ENCODE assay signal across 1 cellular context in the genomic region with DNA sequence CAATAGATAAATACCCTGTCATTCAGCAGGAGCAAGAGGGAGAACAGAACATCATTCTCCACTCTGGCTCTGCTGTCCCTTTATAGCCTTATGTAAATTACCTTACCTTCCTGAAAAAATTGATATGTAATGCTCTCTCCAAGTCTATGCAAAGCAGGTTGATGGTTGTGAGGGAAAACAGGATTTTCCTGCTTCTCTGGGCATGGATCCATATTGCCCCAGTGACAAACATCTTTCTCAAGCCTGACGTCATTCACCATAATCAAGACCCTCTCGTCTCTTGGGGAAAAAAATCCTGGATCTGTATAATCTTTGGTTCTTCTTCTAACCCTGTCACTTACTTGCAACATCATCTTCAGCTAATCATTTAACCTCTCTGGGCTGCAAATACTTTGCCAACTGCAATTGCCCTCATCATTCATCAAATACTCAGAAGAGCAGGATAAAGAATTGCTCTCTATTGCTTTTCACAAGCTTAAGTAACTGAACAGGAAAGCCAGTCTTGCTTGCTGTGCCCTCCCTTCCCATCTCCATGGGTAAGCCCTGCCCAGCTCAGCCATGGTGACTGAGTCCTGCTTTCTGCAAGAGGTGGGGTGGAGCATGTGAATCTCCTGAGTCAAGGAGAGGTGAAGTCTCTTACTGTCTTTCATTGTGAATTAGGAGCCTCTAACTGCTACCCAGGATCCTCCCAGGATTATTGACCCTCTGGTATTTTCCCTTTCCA.
TF ChIP-seq lines count a peak whose summit lies in the region.

No MANE protein-coding gene starts in this region.

TF ChIP-seq in GM23338, 12 proteins besides CTCF, POLR2A, EP300 and RAD21:
- TF ChIP-seq NANOG (IDR thresholded peaks at IDR 0.05; ENCODE audit: borderline replicate concordance), result no peak
- no peak for TF ChIP-seq ZNF114 (CRISPR knock-in tag; IDR thresholded peaks at IDR 0.05)
- TF ChIP-seq EZH2phosphoT487 (IDR thresholded peaks at IDR 0.05; ENCODE audit: unreplicated experiment), result no peak
- TF ChIP-seq STAT1 (IDR thresholded peaks at IDR 0.05; ENCODE audit: unreplicated experiment), result no peak
- TF ChIP-seq, protein P1, sequence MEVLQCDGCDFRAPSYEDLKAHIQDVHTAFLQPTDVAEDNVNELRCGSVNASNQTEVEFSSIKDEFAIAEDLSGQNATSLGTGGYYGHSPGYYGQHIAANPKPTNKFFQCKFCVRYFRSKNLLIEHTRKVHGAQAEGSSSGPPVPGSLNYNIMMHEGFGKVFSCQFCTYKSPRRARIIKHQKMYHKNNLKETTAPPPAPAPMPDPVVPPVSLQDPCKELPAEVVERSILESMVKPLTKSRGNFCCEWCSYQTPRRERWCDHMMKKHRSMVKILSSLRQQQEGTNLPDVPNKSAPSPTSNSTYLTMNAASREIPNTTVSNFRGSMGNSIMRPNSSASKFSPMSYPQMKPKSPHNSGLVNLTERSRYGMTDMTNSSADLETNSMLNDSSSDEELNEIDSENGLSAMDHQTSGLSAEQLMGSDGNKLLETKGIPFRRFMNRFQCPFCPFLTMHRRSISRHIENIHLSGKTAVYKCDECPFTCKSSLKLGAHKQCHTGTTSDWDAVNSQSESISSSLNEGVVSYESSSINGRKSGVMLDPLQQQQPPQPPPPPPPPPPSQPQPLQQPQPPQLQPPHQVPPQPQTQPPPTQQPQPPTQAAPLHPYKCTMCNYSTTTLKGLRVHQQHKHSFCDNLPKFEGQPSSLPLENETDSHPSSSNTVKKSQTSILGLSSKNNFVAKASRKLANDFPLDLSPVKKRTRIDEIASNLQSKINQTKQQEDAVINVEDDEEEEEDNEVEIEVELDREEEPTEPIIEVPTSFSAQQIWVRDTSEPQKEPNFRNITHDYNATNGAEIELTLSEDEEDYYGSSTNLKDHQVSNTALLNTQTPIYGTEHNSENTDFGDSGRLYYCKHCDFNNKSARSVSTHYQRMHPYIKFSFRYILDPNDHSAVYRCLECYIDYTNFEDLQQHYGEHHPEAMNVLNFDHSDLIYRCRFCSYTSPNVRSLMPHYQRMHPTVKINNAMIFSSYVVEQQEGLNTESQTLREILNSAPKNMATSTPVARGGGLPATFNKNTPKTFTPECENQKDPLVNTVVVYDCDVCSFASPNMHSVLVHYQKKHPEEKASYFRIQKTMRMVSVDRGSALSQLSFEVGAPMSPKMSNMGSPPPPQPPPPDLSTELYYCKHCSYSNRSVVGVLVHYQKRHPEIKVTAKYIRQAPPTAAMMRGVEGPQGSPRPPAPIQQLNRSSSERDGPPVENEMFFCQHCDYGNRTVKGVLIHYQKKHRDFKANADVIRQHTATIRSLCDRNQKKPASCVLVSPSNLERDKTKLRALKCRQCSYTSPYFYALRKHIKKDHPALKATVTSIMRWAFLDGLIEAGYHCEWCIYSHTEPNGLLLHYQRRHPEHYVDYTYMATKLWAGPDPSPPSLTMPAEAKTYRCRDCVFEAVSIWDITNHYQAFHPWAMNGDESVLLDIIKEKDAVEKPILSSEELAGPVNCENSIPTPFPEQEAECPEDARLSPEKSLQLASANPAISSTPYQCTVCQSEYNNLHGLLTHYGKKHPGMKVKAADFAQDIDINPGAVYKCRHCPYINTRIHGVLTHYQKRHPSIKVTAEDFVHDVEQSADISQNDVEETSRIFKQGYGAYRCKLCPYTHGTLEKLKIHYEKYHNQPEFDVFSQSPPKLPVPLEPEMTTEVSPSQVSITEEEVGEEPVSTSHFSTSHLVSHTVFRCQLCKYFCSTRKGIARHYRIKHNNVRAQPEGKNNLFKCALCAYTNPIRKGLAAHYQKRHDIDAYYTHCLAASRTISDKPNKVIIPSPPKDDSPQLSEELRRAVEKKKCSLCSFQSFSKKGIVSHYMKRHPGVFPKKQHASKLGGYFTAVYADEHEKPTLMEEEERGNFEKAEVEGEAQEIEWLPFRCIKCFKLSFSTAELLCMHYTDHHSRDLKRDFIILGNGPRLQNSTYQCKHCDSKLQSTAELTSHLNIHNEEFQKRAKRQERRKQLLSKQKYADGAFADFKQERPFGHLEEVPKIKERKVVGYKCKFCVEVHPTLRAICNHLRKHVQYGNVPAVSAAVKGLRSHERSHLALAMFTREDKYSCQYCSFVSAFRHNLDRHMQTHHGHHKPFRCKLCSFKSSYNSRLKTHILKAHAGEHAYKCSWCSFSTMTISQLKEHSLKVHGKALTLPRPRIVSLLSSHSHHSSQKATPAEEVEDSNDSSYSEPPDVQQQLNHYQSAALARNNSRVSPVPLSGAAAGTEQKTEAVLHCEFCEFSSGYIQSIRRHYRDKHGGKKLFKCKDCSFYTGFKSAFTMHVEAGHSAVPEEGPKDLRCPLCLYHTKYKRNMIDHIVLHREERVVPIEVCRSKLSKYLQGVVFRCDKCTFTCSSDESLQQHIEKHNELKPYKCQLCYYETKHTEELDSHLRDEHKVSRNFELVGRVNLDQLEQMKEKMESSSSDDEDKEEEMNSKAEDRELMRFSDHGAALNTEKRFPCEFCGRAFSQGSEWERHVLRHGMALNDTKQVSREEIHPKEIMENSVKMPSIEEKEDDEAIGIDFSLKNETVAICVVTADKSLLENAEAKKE (CRISPR knock-in tag; IDR thresholded peaks at IDR 0.05), result no peak
- no peak for TF ChIP-seq CREB1 (CRISPR knock-in tag; IDR thresholded peaks at IDR 0.05; ENCODE audit: low read depth)
- no peak for TF ChIP-seq EZH2 (IDR thresholded peaks at IDR 0.05; ENCODE audit: low read depth, unreplicated experiment)
- TF ChIP-seq, protein P2, sequence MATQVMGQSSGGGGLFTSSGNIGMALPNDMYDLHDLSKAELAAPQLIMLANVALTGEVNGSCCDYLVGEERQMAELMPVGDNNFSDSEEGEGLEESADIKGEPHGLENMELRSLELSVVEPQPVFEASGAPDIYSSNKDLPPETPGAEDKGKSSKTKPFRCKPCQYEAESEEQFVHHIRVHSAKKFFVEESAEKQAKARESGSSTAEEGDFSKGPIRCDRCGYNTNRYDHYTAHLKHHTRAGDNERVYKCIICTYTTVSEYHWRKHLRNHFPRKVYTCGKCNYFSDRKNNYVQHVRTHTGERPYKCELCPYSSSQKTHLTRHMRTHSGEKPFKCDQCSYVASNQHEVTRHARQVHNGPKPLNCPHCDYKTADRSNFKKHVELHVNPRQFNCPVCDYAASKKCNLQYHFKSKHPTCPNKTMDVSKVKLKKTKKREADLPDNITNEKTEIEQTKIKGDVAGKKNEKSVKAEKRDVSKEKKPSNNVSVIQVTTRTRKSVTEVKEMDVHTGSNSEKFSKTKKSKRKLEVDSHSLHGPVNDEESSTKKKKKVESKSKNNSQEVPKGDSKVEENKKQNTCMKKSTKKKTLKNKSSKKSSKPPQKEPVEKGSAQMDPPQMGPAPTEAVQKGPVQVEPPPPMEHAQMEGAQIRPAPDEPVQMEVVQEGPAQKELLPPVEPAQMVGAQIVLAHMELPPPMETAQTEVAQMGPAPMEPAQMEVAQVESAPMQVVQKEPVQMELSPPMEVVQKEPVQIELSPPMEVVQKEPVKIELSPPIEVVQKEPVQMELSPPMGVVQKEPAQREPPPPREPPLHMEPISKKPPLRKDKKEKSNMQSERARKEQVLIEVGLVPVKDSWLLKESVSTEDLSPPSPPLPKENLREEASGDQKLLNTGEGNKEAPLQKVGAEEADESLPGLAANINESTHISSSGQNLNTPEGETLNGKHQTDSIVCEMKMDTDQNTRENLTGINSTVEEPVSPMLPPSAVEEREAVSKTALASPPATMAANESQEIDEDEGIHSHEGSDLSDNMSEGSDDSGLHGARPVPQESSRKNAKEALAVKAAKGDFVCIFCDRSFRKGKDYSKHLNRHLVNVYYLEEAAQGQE (IDR thresholded peaks at IDR 0.05; ENCODE audit: unreplicated experiment), result no peak
